23 cellular contexts compared by ENCODE assay signal in genomic region chr6:27623103-27623502, GRCh38.
"Had no signal": no experiment of that assay in that cellular context is flagged by ENCODE, and none has a peak within 500 bp of the region (broad histone marks: within the 10 kb centered on the region; RNA-seq: fewer than 3 reads in every experiment).

No MANE protein-coding gene starts in this region.

- H3K36me3 Mint-ChIP-seq: immature natural killer cell had no signal

- DNase-seq: effector CD4-positive, alpha-beta T cell; foreskin keratinocyte; immature natural killer cell; kidney; left cardiac atrium; left ventricle myocardium superior; mesenchymal stem cell; naive thymus-derived CD8-positive, alpha-beta T cell; psoas muscle; retina; right lobe of liver; stimulated activated CD4-positive, alpha-beta T cell treated with anti-CD3 and anti-CD28 coated beads, Interleukin-4, amount 100 ng/mL, for 1 hour; stimulated activated CD8-positive, alpha-beta memory T cell treated with anti-CD3 and anti-CD28 coated beads, Interleukin-4, amount 100 ng/mL, for 48 hours; stimulated activated naive CD8-positive, alpha-beta T cell treated with anti-CD3 and anti-CD28 coated beads, Interleukin-15, Interleukin-2, amounts not matched to agents 100 U/mL and 50 U/mL, for 24 hours; thyroid gland; upper lobe of left lung; uterus had no signal

- H3K9me3 Mint-ChIP-seq: naive thymus-derived CD8-positive, alpha-beta T cell; stimulated activated effector memory CD8-positive, alpha-beta T cell treated with anti-CD3 and anti-CD28 coated beads, Interleukin-12 subunit alpha, Interleukin-12 subunit beta, amount 100 ng/mL, for 72 hours had no signal

- H3K4me3 ChIP-seq: coronary artery, lung, psoas muscle, right lobe of liver, suprapubic skin, thyroid gland, upper lobe of left lung, uterus had no signal

- H3K27me3 ChIP-seq: thyroid gland, upper lobe of left lung, uterus had no signal

- ATAC-seq: foreskin keratinocyte; left cardiac atrium; left ventricle myocardium superior; naive thymus-derived CD8-positive, alpha-beta T cell; psoas muscle; right lobe of liver; stimulated activated effector memory CD8-positive, alpha-beta T cell treated with anti-CD3 and anti-CD28 coated beads, Interleukin-12 subunit alpha, Interleukin-12 subunit beta, amount 100 ng/mL, for 72 hours; stimulated activated naive CD8-positive, alpha-beta T cell treated with anti-CD3 and anti-CD28 coated beads, Interleukin-15, Interleukin-2, amounts not matched to agents 100 U/mL and 50 U/mL, for 24 hours had no signal

- H3K9me3 ChIP-seq: neutrophil, psoas muscle, right lobe of liver, suprapubic skin, thyroid gland, upper lobe of left lung, uterus had no signal

- H3K4me1 Mint-ChIP-seq: stimulated activated effector memory CD8-positive, alpha-beta T cell treated with anti-CD3 and anti-CD28 coated beads, Interleukin-12 subunit alpha, Interleukin-12 subunit beta, amount 100 ng/mL, for 72 hours had no signal

- H3K4me1 ChIP-seq: foreskin keratinocyte, psoas muscle, right lobe of liver, uterus had no signal

- H3K4me3 Mint-ChIP-seq: immature natural killer cell; naive thymus-derived CD8-positive, alpha-beta T cell; stimulated activated effector memory CD8-positive, alpha-beta T cell treated with anti-CD3 and anti-CD28 coated beads, Interleukin-12 subunit alpha, Interleukin-12 subunit beta, amount 100 ng/mL, for 72 hours had no signal

- H3K27ac Mint-ChIP-seq: immature natural killer cell; naive thymus-derived CD8-positive, alpha-beta T cell; stimulated activated effector memory CD8-positive, alpha-beta T cell treated with anti-CD3 and anti-CD28 coated beads, Interleukin-12 subunit alpha, Interleukin-12 subunit beta, amount 100 ng/mL, for 72 hours had no signal

- H3K27ac ChIP-seq: coronary artery, epithelial cell of prostate, foreskin keratinocyte, neutrophil, psoas muscle, right lobe of liver, suprapubic skin, thyroid gland, upper lobe of left lung, uterus had no signal

- H3K36me3 ChIP-seq: neutrophil, right lobe of liver, suprapubic skin, thyroid gland, upper lobe of left lung, uterus had no signal
